Comparison of ENCODE assay signal across 26 cellular contexts in genomic region chr5:55708732-55709131, GRCh38. TPM values are rescaled to one million over a fixed set of nuclear protein-coding genes. Genes with fewer than 3 reads are reported as not detected.
DNase-seq lines count a peak whose midpoint lies in the region; ATAC-seq and TF ChIP-seq lines count a peak whose summit lies in the region.
"Had no signal": no experiment of that assay in that cellular context is flagged by ENCODE, and none has a peak within 500 bp of the region (broad histone marks: within the 10 kb centered on the region; RNA-seq: fewer than 3 reads in every experiment).

No MANE protein-coding gene starts in this region.

- peak; percentile 13 to 24 for DNase-seq in activated T-cell treated with anti-CD3 and anti-CD28 coated beads, Interleukin-2, amount 50 U/mL, for 72 hours
- DNase-seq in activated T-cell treated with anti-CD3 and anti-CD28 coated beads, Interleukin-2, amount 50 U/mL, for 24 hours, result no peak
- DNase-seq in LNCaP clone FGC (ENCODE audit: low read depth) (peak; percentile 31), posterior cingulate gyrus (no peak), tibial artery (no peak), KBM-7 (no peak)
- DNase-seq: activated CD4-positive, alpha-beta T cell treated with anti-CD3 and anti-CD28 coated beads, Interleukin-2, amount 10 ng/mL, durations not matched to agents 7 days and 5 days; activated CD8-positive, alpha-beta memory T cell treated with anti-CD3 and anti-CD28 coated beads, Interleukin-2, amount 50 U/mL, for 4 hours; activated effector memory CD4-positive, alpha-beta T cell treated with Interleukin-2 at 50 U/mL for 16 hours; adrenal gland; C1 segment of cervical spinal cord; caudate nucleus; DMS 273 treated with DMSO at 0.1 percent for 48 hours; left colon; mesendoderm; naive thymus-derived CD4-positive, alpha-beta T cell; NCI-H1417 treated with DMSO at 0.1 percent for 48 hours; NCI-H2171 treated with DMSO at 0.1 percent for 48 hours; NCI-H69; SHP77 treated with DMSO at 0.1 percent for 48 hours; sigmoid colon had no signal

- no peaks in the 10 kb centered on the region for H3K27me3 Mint-ChIP-seq in activated T-cell treated with anti-CD3 and anti-CD28 coated beads, Interleukin-2, amount 50 U/mL, for 72 hours (ENCODE audit: low read depth)
- H3K27me3 Mint-ChIP-seq in activated T-cell treated with anti-CD3 and anti-CD28 coated beads, Interleukin-2, amount 50 U/mL, for 24 hours, result no peaks in the 10 kb centered on the region
- H3K27me3 Mint-ChIP-seq in brain, result peaks cover 15% of the 10 kb centered on the region
- H3K27me3 Mint-ChIP-seq in nephron (ENCODE audit: low read depth), result no peaks in the 10 kb centered on the region
- H3K27me3 Mint-ChIP-seq: activated CD4-positive, alpha-beta T cell treated with anti-CD3 and anti-CD28 coated beads, Interleukin-2, amount 10 ng/mL, durations not matched to agents 7 days and 5 days; naive thymus-derived CD4-positive, alpha-beta T cell had no signal

- peaks cover 1% of the 10 kb centered on the region in 2 donors for H3K36me3 Mint-ChIP-seq in activated T-cell treated with anti-CD3 and anti-CD28 coated beads, Interleukin-2, amount 50 U/mL, for 72 hours (ENCODE audit: insufficient read depth in 2 of 2)
- peaks cover 40% of the 10 kb centered on the region for H3K36me3 Mint-ChIP-seq in activated T-cell treated with anti-CD3 and anti-CD28 coated beads, Interleukin-2, amount 50 U/mL, for 24 hours (ENCODE audit: low read depth)
- peaks cover 34% of the 10 kb centered on the region for H3K36me3 Mint-ChIP-seq in brain
- peaks cover 4% of the 10 kb centered on the region for H3K36me3 Mint-ChIP-seq in nephron (ENCODE audit: low read depth)

- no peak overlapping the region for H3K4me3 ChIP-seq in LNCaP clone FGC (ENCODE audit: low read depth, low read length)
- no peak overlapping the region for H3K4me3 ChIP-seq in tibial artery
- H3K4me3 ChIP-seq: adrenal gland, pancreas, sigmoid colon had no signal

- intact Hi-C loops in posterior cingulate gyrus (cut with DNase I), result no loop called here
- intact Hi-C loops in tibial artery (cut with DNase I; ENCODE audit: low total_unique reads), result no loop called here

- H3K27ac Mint-ChIP-seq in activated T-cell treated with anti-CD3 and anti-CD28 coated beads, Interleukin-2, amount 50 U/mL, for 72 hours, result no peak overlapping the region
- H3K27ac Mint-ChIP-seq in activated T-cell treated with anti-CD3 and anti-CD28 coated beads, Interleukin-2, amount 50 U/mL, for 24 hours, result no peak overlapping the region
- H3K27ac Mint-ChIP-seq in brain (no peak overlapping the region), nephron (no peak overlapping the region)
- H3K27ac Mint-ChIP-seq: activated CD4-positive, alpha-beta T cell treated with anti-CD3 and anti-CD28 coated beads, Interleukin-2, amount 10 ng/mL, durations not matched to agents 7 days and 5 days; naive thymus-derived CD4-positive, alpha-beta T cell had no signal

- no peaks in the 10 kb centered on the region for H3K9me3 Mint-ChIP-seq in activated T-cell treated with anti-CD3 and anti-CD28 coated beads, Interleukin-2, amount 50 U/mL, for 72 hours
- H3K9me3 Mint-ChIP-seq in activated T-cell treated with anti-CD3 and anti-CD28 coated beads, Interleukin-2, amount 50 U/mL, for 24 hours, result no peaks in the 10 kb centered on the region
- no peaks in the 10 kb centered on the region for H3K9me3 Mint-ChIP-seq in brain
- no peaks in the 10 kb centered on the region for H3K9me3 Mint-ChIP-seq in nephron
- H3K9me3 Mint-ChIP-seq: activated CD4-positive, alpha-beta T cell treated with anti-CD3 and anti-CD28 coated beads, Interleukin-2, amount 10 ng/mL, durations not matched to agents 7 days and 5 days; naive thymus-derived CD4-positive, alpha-beta T cell had no signal

- TF ChIP-seq CTCF in LNCaP clone FGC (IDR thresholded peaks at IDR 0.05; ENCODE audit: control insufficient read depth, extremely low read depth, insufficient read depth) (no peak), brain (conservative IDR thresholded peaks at IDR 0.05) (no peak), nephron (IDR thresholded peaks at IDR 0.05; ENCODE audit: unreplicated experiment in 3 of 3) (no peak), tibial artery (IDR thresholded peaks at IDR 0.05) (no peak)

- peaks cover 0 to 21% (median 11%) of the 10 kb centered on the region in 4 donors for H3K4me1 ChIP-seq in tibial artery

- H3K36me3 ChIP-seq in tibial artery, result peaks cover 0 to 9% (median 0%) of the 10 kb centered on the region in 3 donors
- H3K36me3 ChIP-seq: adrenal gland, pancreas had no signal

- no peak overlapping the region for H3K27ac ChIP-seq in tibial artery
- H3K27ac ChIP-seq: adrenal gland, pancreas, sigmoid colon had no signal

- H3K4me3 Mint-ChIP-seq in activated T-cell treated with anti-CD3 and anti-CD28 coated beads, Interleukin-2, amount 50 U/mL, for 72 hours, result peak overlapping the region in 1 of 2 donors; percentile 16
- no peak overlapping the region for H3K4me3 Mint-ChIP-seq in activated T-cell treated with anti-CD3 and anti-CD28 coated beads, Interleukin-2, amount 50 U/mL, for 24 hours
- H3K4me3 Mint-ChIP-seq in brain (peak overlapping the region in 3 of 5 experiments; percentile 30 to 55 (median 42)), nephron (peak overlapping the region in 2 of 3 experiments; percentile 62 to 64)
- H3K4me3 Mint-ChIP-seq: activated CD4-positive, alpha-beta T cell treated with anti-CD3 and anti-CD28 coated beads, Interleukin-2, amount 10 ng/mL, durations not matched to agents 7 days and 5 days had no signal

- H3K9me3 ChIP-seq in tibial artery, result no peaks in the 10 kb centered on the region
- H3K9me3 ChIP-seq: adrenal gland, pancreas, sigmoid colon had no signal

- no peaks in the 10 kb centered on the region for H3K27me3 ChIP-seq in tibial artery
- H3K27me3 ChIP-seq: adrenal gland, pancreas, sigmoid colon had no signal

- H3K4me1 Mint-ChIP-seq in activated T-cell treated with anti-CD3 and anti-CD28 coated beads, Interleukin-2, amount 50 U/mL, for 72 hours (ENCODE audit: low read depth), result peaks cover 44% of the 10 kb centered on the region
- H3K4me1 Mint-ChIP-seq in activated T-cell treated with anti-CD3 and anti-CD28 coated beads, Interleukin-2, amount 50 U/mL, for 24 hours (ENCODE audit: low read depth), result peaks cover 43% of the 10 kb centered on the region
- H3K4me1 Mint-ChIP-seq in brain (peaks cover 30% of the 10 kb centered on the region), nephron (peaks cover 14% of the 10 kb centered on the region)

- ATAC-seq in activated T-cell treated with anti-CD3 and anti-CD28 coated beads, Interleukin-2, amount 50 U/mL, for 72 hours (replicated peaks in 1 of 2), result peak; percentile 29 to 38
- ATAC-seq: left colon; naive thymus-derived CD4-positive, alpha-beta T cell had no signal

- in situ Hi-C loops in KBM-7 (cut with MboI; ENCODE audit: low pct_unique_long_range_greater_than_20kb, low sequenced_read_pairs), result loop anchor here (25.0 kb wide), 1 partner anchor 504 kb away; no protein-coding TSS in a partner anchor

RNA-seq across cellular contexts. Expression of gene SLC38A9, which starts 3.4 kb away (rescaled TPM):
- total RNA-seq in activated T-cell treated with anti-CD3 and anti-CD28 coated beads, Interleukin-2, amount 50 U/mL, for 72 hours, result 10 to 100 TPM; 15.8 to 25.9 TPM
- polyA plus RNA-seq in brain (ENCODE audit: insufficient read depth, low read depth, low replicate concordance), result 4.8 TPM

RNA-seq across cellular contexts. Expression of gene DDX4, which starts 29.1 kb away (rescaled TPM):
- 1 to 10 TPM; 1.0 to 1.1 TPM for total RNA-seq in activated T-cell treated with anti-CD3 and anti-CD28 coated beads, Interleukin-2, amount 50 U/mL, for 72 hours
- not detected for polyA plus RNA-seq in brain (ENCODE audit: insufficient read depth, low read depth, low replicate concordance)
- total RNA-seq: adrenal gland, left colon had no signal
- polyA plus RNA-seq: adrenal gland; esophagus; H1; naive thymus-derived CD4-positive, alpha-beta T cell; sigmoid colon had no signal

Comparison
In these comparisons a context has a peak if more than half of its experiments do, and no peak if none do; other contexts are left out.
1. DNase-seq: peak in activated T-cell treated with anti-CD3 and anti-CD28 coated beads, Interleukin-2, amount 50 U/mL, for 72 hours (2 of 2) and LNCaP clone FGC (single experiment); none in activated T-cell treated with anti-CD3 and anti-CD28 coated beads, Interleukin-2, amount 50 U/mL, for 24 hours (single experiment), posterior cingulate gyrus (0 of 10), tibial artery (0 of 2) and KBM-7 (single experiment).